Comparison of ENCODE assay signal across 29 cellular contexts in genomic region chr18:32427084-32427933, GRCh38. TPM values are rescaled to one million over a fixed set of nuclear protein-coding genes. Genes with fewer than 3 reads are reported as not detected.
A peak's percentile ranks its signal among the peaks of the same experiment; 100 is the strongest.
DNase-seq lines count a peak whose midpoint lies in the region; ATAC-seq and TF ChIP-seq lines count a peak whose summit lies in the region.
"Had no signal": no experiment of that assay in that cellular context is flagged by ENCODE, and none has a peak within 500 bp of the region (broad histone marks: within the 10 kb centered on the region; RNA-seq: fewer than 3 reads in every experiment).

No MANE protein-coding gene starts in this region.

- no peaks in the 10 kb centered on the region for H3K27me3 ChIP-seq in breast epithelium
- no peaks in the 10 kb centered on the region for H3K27me3 ChIP-seq in lung (ENCODE audit: control insufficient read depth, insufficient read depth)
- H3K27me3 ChIP-seq: stomach had no signal

- no peaks in the 10 kb centered on the region for H3K9me3 Mint-ChIP-seq in MCF 10A (ENCODE audit: unreplicated experiment)
- peaks cover 12% of the 10 kb centered on the region for H3K9me3 Mint-ChIP-seq in activated T-cell treated with anti-CD3 and anti-CD28 coated beads, Interleukin-2, amount 50 U/mL, for 24 hours

- no peaks in the 10 kb centered on the region for H3K27me3 Mint-ChIP-seq in MCF 10A (ENCODE audit: insufficient read depth, unreplicated experiment)
- H3K27me3 Mint-ChIP-seq in activated T-cell treated with anti-CD3 and anti-CD28 coated beads, Interleukin-2, amount 50 U/mL, for 24 hours = peaks cover 29% of the 10 kb centered on the region
- H3K27me3 Mint-ChIP-seq: type B pancreatic cell had no signal

- POLR2A ChIA-PET in MCF 10A (lab: Yijun Ruan, JAX) = interaction anchor here (0.7 to 3.2 kb wide), 7 partner anchors 9 to 119 kb away, joined by 3 to 18 read pairs (median 3); partner anchors contain the start of gene GAREM1

- CTCF ChIA-PET in MCF 10A (lab: Yijun Ruan, JAX) = interaction anchor here (0.7 to 2.4 kb wide), 11 partner anchors 12 to 685 kb away, joined by 3 to 10 read pairs (median 3); partner anchors contain the start of gene GAREM1

- peak overlapping the region; percentile 82 for H3K27ac Mint-ChIP-seq in MCF 10A (ENCODE audit: low read depth, unreplicated experiment)
- no peak overlapping the region for H3K27ac Mint-ChIP-seq in activated T-cell treated with anti-CD3 and anti-CD28 coated beads, Interleukin-2, amount 50 U/mL, for 24 hours
- H3K27ac Mint-ChIP-seq: activated naive CD4-positive, alpha-beta T cell treated with anti-CD3 and anti-CD28 coated beads, Interleukin-2, amount 50 U/mL, for 72 hours; dendritic cell treated with granulocyte-macrophage colony-stimulating factor and Interleukin-4, amounts not matched to agents 40 ng/mL and 50 ng/mL, for 4 days; type B pancreatic cell had no signal

- intact Hi-C loops in MCF 10A (cut with micrococcal nuclease) (no loop called here), breast epithelium (cut with DNase I; ENCODE audit: low total_unique reads) (no loop called here)

- no peak for DNase-seq in MCF 10A (ENCODE audit: unreplicated experiment)
- DNase-seq in breast epithelium (ENCODE audit: low spot score in 2 of 2) = no peak
- DNase-seq in dedifferentiated amniotic fluid mesenchymal stem cell (ENCODE audit: extremely low spot score) = peak; percentile 50
- no peak for DNase-seq in lung (ENCODE audit: low spot score)
- no peak for DNase-seq in HPDE6-E6E7 (ENCODE audit: extremely low spot score)
- DNase-seq in activated T-cell treated with anti-CD3 and anti-CD28 coated beads, Interleukin-2, amount 50 U/mL, for 24 hours = no peak
- DNase-seq: activated CD4-positive, alpha-beta T cell treated with anti-CD3 and anti-CD28 coated beads for 4 hours; C1 segment of cervical spinal cord; DMS 273 treated with DMSO at 0.1 percent for 48 hours; GDM1; hypothalamus; islet precursor cell; KBM-7; mesendoderm; NCI-H187; NCI-H748 treated with DMSO at 0.1 percent for 48 hours; OCI-M1; SHP77; stimulated activated CD4-positive, alpha-beta T cell treated with anti-CD3 and anti-CD28 coated beads, Interleukin-4, amount 100 ng/mL, for 4 hours; stomach; T-helper 1 cell had no signal

- H3K36me3 Mint-ChIP-seq in MCF 10A (ENCODE audit: insufficient read depth, unreplicated experiment) = peaks cover 6% of the 10 kb centered on the region
- H3K36me3 Mint-ChIP-seq in activated T-cell treated with anti-CD3 and anti-CD28 coated beads, Interleukin-2, amount 50 U/mL, for 24 hours (ENCODE audit: low read depth) = no peaks in the 10 kb centered on the region

- no peak overlapping the region for H3K4me3 ChIP-seq in breast epithelium
- no peak overlapping the region for H3K4me3 ChIP-seq in lung
- H3K4me3 ChIP-seq: stomach had no signal

- H3K9me3 ChIP-seq in breast epithelium (peaks cover 5 to 15% of the 10 kb centered on the region in 2 donors), lung (ENCODE audit: control insufficient read depth in 2 of 2, insufficient read depth in 1 of 2, low read length in 1 of 2) (no peaks in the 10 kb centered on the region)

- H3K27ac ChIP-seq in breast epithelium (no peak overlapping the region), lung (ENCODE audit: low read depth in 1 of 2, low read length in 1 of 2) (no peak overlapping the region)
- H3K27ac ChIP-seq: 22Rv1 had no signal

- no peak for TF ChIP-seq POLR2A in breast epithelium (IDR thresholded peaks at IDR 0.05)

- TF ChIP-seq CTCF in MCF 10A (IDR thresholded peaks at IDR 0.05; ENCODE audit: unreplicated experiment) (no peak), breast epithelium (IDR thresholded peaks at IDR 0.05) (no peak), lung (IDR thresholded peaks at IDR 0.05; ENCODE audit: control extremely low read depth, extremely low read depth) (no peak)

- H3K4me1 Mint-ChIP-seq in MCF 10A (ENCODE audit: insufficient read depth, unreplicated experiment) = peaks cover 30% of the 10 kb centered on the region
- H3K4me1 Mint-ChIP-seq in activated T-cell treated with anti-CD3 and anti-CD28 coated beads, Interleukin-2, amount 50 U/mL, for 24 hours (ENCODE audit: low read depth) = no peaks in the 10 kb centered on the region

- WGBS in lung, 2 donors = 53 to 80% methylated on average over 4 of the region's 4 CpGs

- H3K36me3 ChIP-seq in breast epithelium = no peaks in the 10 kb centered on the region
- no peaks in the 10 kb centered on the region for H3K36me3 ChIP-seq in lung (ENCODE audit: control insufficient read depth in 2 of 2, insufficient read depth in 2 of 2, low read length in 2 of 2)
- H3K36me3 ChIP-seq: stomach had no signal

- no TSS peak for BruUV-seq in MCF 10A (replicated peaks; lab: Mats Ljungman, UMichigan)

- ATAC-seq in lung (ENCODE audit: insufficient read depth, low FRiP score) (peak; percentile 39), HG02870 (IDR thresholded peaks at IDR 0.05; ENCODE audit: unreplicated experiment) (no peak), GM19023 (IDR thresholded peaks at IDR 0.05; ENCODE audit: unreplicated experiment) (no peak)
- ATAC-seq: activated naive CD4-positive, alpha-beta T cell treated with anti-CD3 and anti-CD28 coated beads, Interleukin-2, amount 50 U/mL, for 72 hours had no signal

- H3K4me1 ChIP-seq in breast epithelium (peaks cover 0 to 7% of the 10 kb centered on the region in 2 donors), lung (ENCODE audit: control insufficient read depth in 2 of 2, insufficient read depth in 2 of 2, low read length in 2 of 2) (peaks cover 0 to 28% of the 10 kb centered on the region in 2 donors)

- H3K4me3 Mint-ChIP-seq in MCF 10A (ENCODE audit: unreplicated experiment) = no peak overlapping the region
- no peak overlapping the region for H3K4me3 Mint-ChIP-seq in activated T-cell treated with anti-CD3 and anti-CD28 coated beads, Interleukin-2, amount 50 U/mL, for 24 hours
- H3K4me3 Mint-ChIP-seq: brain; dendritic cell treated with granulocyte-macrophage colony-stimulating factor and Interleukin-4, amounts not matched to agents 40 ng/mL and 50 ng/mL, for 4 days; neural crest cell; type B pancreatic cell had no signal

RNA-seq across cellular contexts. Expression of gene GAREM1, which starts 43.4 kb away (rescaled TPM):
- total RNA-seq in MCF 10A (2022) (21.4 and 24.0 TPM in 2 replicates), breast epithelium (10 to 100 TPM in 2 of 3 donors, 1 to 10 TPM in 1; 7.8 to 13.4 (median 12.0) TPM), lung (10 to 100 TPM; 12.6 to 13.7 TPM)
- 1 to 10 TPM; 3.0 to 4.4 TPM for polyA plus RNA-seq in lung
- total RNA-seq: activated naive CD4-positive, alpha-beta T cell treated with anti-CD3 and anti-CD28 coated beads, Interleukin-2, amount 50 U/mL, for 72 hours had no signal
